ENCODE assay signal across 11 cellular contexts in genomic region chr6:156816505-156816904, GRCh38. TPM values are rescaled to one million over a fixed set of nuclear protein-coding genes. Genes with fewer than 3 reads are reported as not detected.
DNase-seq lines count a peak whose midpoint lies in the region; ATAC-seq, FAIRE-seq and TF ChIP-seq lines count a peak whose summit lies in the region.
"Had no signal": no experiment of that assay in that cellular context is flagged by ENCODE, and none has a peak within 500 bp of the region (broad histone marks: within the 10 kb centered on the region; RNA-seq: fewer than 3 reads in every experiment).

No MANE protein-coding gene starts in this region.

- no peak overlapping the region for H2AK5ac ChIP-seq in H9 (ENCODE audit: insufficient read length, low read length)

- H3K9me3 ChIP-seq in kidney (ENCODE audit: control insufficient read depth in 1 of 2, low read length in 2 of 2) (no peaks in the 10 kb centered on the region), psoas muscle (no peaks in the 10 kb centered on the region), H9 (ENCODE audit: control insufficient read depth, low read depth, low read length) (no peaks in the 10 kb centered on the region)

- intact Hi-C loops in kidney (cut with DNase I) (no loop called here), psoas muscle (cut with DNase I) (no loop called here)

- H3K9ac ChIP-seq in kidney (ENCODE audit: low read length in 2 of 2) = no peak overlapping the region
- H3K9ac ChIP-seq in H9 (ENCODE audit: extremely low read depth, insufficient read length, low read length) = no peak overlapping the region

- H3K18ac ChIP-seq in H9 (ENCODE audit: insufficient read length, low read depth, low read length) = no peak overlapping the region

- H3K27me3 ChIP-seq in psoas muscle (ENCODE audit: insufficient read depth in 3 of 3, low read length in 2 of 3) (no peaks in the 10 kb centered on the region), H9 (ENCODE audit: insufficient read depth, low read length) (no peaks in the 10 kb centered on the region)

- no peak overlapping the region for H4K8ac ChIP-seq in H9 (replicated peaks; ENCODE audit: insufficient read length, low read depth, low read length)

- no peak overlapping the region for H2AFZ ChIP-seq in H9 (ENCODE audit: low read length)

- H3K27me3 Mint-ChIP-seq in WTC11 (ENCODE audit: low read depth) = no peaks in the 10 kb centered on the region
- no peaks in the 10 kb centered on the region; the same call in 1 of the 2 replicates for H3K27me3 Mint-ChIP-seq in H9 (ENCODE audit: low read depth)
- H3K27me3 Mint-ChIP-seq: activated CD8-positive, alpha-beta T cell treated with anti-CD3 and anti-CD28 coated beads for 36 hours had no signal

- no peak overlapping the region for H2BK12ac ChIP-seq in H9 (ENCODE audit: insufficient read length, low read depth, low read length)

- POLR2A ChIA-PET in WTC11 (lab: Charles Lee) = no interaction called here

- H3K36me3 Mint-ChIP-seq in WTC11 (no peaks in the 10 kb centered on the region), H9 (ENCODE audit: insufficient read depth in 1 of 3, low read depth in 3 of 3) (no peaks in the 10 kb centered on the region; a peak in 1 of 7 replicates)

- peaks cover 34% of the 10 kb centered on the region; the same call in 1 of the 2 replicates for H3K79me2 ChIP-seq in H9 (ENCODE audit: insufficient read depth, low read length)

- H3K4ac ChIP-seq in H9 (ENCODE audit: low read depth, low read length) = no peak overlapping the region

- 37 to 57% (median 43%) methylated on average over 7 of the region's 7 CpGs for WGBS in psoas muscle, 3 donors
- WGBS in H9 (ENCODE audit: extremely low coverage, insufficient read length, low lambda C conversion rate) = no CpG with 5 or more reads among the region's 7 CpGs

- no peak overlapping the region for H3K4me2 ChIP-seq in H9 (ENCODE audit: insufficient read depth, insufficient read length, low read length)

- no peak overlapping the region for H4K5ac ChIP-seq in H9 (ENCODE audit: insufficient read length, low read depth, low read length)

- H3K4me3 ChIP-seq in kidney (ENCODE audit: low read length in 2 of 2) (no peak overlapping the region), psoas muscle (no peak overlapping the region)

- H3T11ph ChIP-seq in H9 (ENCODE audit: low read length) = no peak overlapping the region

- no peak overlapping the region for H3K4me3 Mint-ChIP-seq in WTC11
- H3K4me3 Mint-ChIP-seq in H9 = 0 out of 5 replicates have a peak overlapping the region, but pooled peaks of 1 of the 2 experiments have one; percentile 10
- H3K4me3 Mint-ChIP-seq: activated CD8-positive, alpha-beta T cell treated with anti-CD3 and anti-CD28 coated beads for 36 hours had no signal

- H2BK120ac ChIP-seq in H9 (ENCODE audit: low read depth, low read length, poor library complexity, severe bottlenecking) = no peak overlapping the region

- peak; percentile 27 for ATAC-seq in WTC11
- peak; percentile 91 to 99 (median 96) for ATAC-seq in psoas muscle
- no peak for ATAC-seq in HG03442 (IDR thresholded peaks at IDR 0.05; ENCODE audit: unreplicated experiment)

- peak; percentile 14 for FAIRE-seq in GM19239 (lab: Jason Lieb, UNC)
- no peak for FAIRE-seq in kidney (lab: Jason Lieb, UNC)
- FAIRE-seq: astrocyte had no signal

- peaks cover 8% of the 10 kb centered on the region for H3K79me1 ChIP-seq in H9 (ENCODE audit: insufficient read depth, low read depth, low read length, poor library complexity, severe bottlenecking)

- H4K91ac ChIP-seq in H9 (ENCODE audit: insufficient read length, low read depth, low read length) = no peak overlapping the region

- no peak overlapping the region for H3K23ac ChIP-seq in H9 (ENCODE audit: insufficient read length, low read depth, low read length)

- H3K27ac Mint-ChIP-seq in WTC11 (peak overlapping the region; percentile 46), H9 (peak overlapping the region in 1 of 3 experiments; percentile 70; a peak in 2 of 7 replicates)
- H3K27ac Mint-ChIP-seq: activated CD8-positive, alpha-beta T cell treated with anti-CD3 and anti-CD28 coated beads for 36 hours had no signal

- no peaks in the 10 kb centered on the region for H3K23me2 ChIP-seq in H9 (ENCODE audit: insufficient read length, low read depth, low read length, poor library complexity, severe bottlenecking)

- no peak overlapping the region for H3K14ac ChIP-seq in H9 (ENCODE audit: insufficient read depth, low read length)

- H3K9me3 Mint-ChIP-seq in WTC11 (no peaks in the 10 kb centered on the region), H9 (no peaks in the 10 kb centered on the region)
- H3K9me3 Mint-ChIP-seq: activated CD8-positive, alpha-beta T cell treated with anti-CD3 and anti-CD28 coated beads for 36 hours had no signal

- no peak overlapping the region for H2BK5ac ChIP-seq in H9 (ENCODE audit: insufficient read length, low read length)

- H3K4me1 ChIP-seq in kidney (ENCODE audit: control insufficient read depth in 1 of 2, insufficient read depth in 1 of 2, low read depth in 1 of 2, low read length in 2 of 2) (peaks cover 3 to 11% of the 10 kb centered on the region in 2 donors), psoas muscle (peaks cover 83% of the 10 kb centered on the region), H9 (ENCODE audit: insufficient read depth, low read length) (peaks cover 9% of the 10 kb centered on the region; the same call in 1 of the 2 replicates)

- H3K56ac ChIP-seq in H9 (ENCODE audit: insufficient read length, low read depth, low read length) = no peak overlapping the region

- DNase-seq in GM19239 (ENCODE audit: insufficient read length, low spot score) = no peak
- no peak for DNase-seq in WTC11 (ENCODE audit: low spot score)
- DNase-seq in kidney = peak; percentile 78
- DNase-seq in psoas muscle = peak; percentile 35 to 76
- DNase-seq in NCI-H2227 (lab: John Stamatoyannopoulos, UW; ENCODE audit: unreplicated experiment) = no peak
- no peak for DNase-seq in GM03348 (ENCODE audit: low spot score)
- DNase-seq in H9 = no peak
- DNase-seq: activated CD8-positive, alpha-beta T cell treated with anti-CD3 and anti-CD28 coated beads for 36 hours; stimulated activated CD4-positive, alpha-beta T cell treated with anti-CD3 and anti-CD28 coated beads, Interleukin-2, amount 100 ng/mL, for 24 hours had no signal

- peaks cover 59% of the 10 kb centered on the region for H3K4me1 Mint-ChIP-seq in WTC11
- peaks cover 40 to 62% of the 10 kb centered on the region in 2 experiments for H3K4me1 Mint-ChIP-seq in H9

- CTCF ChIA-PET in WTC11 (lab: Charles Lee) = no interaction called here

- TF ChIP-seq CTCF in WTC11 (IDR thresholded peaks at IDR 0.05) = no peak
- TF ChIP-seq CTCF in kidney (IDR thresholded peaks at IDR 0.05; ENCODE audit: borderline replicate concordance, extremely low read depth, insufficient read depth) = no peak
- TF ChIP-seq CTCF in psoas muscle (IDR thresholded peaks at IDR 0.05) = no peak
- TF ChIP-seq CTCF in H9 (conservative IDR thresholded peaks at IDR 0.05) = no peak

- H4K20me1 ChIP-seq in H9 (ENCODE audit: control insufficient read depth, insufficient read depth, insufficient read length) = no peaks in the 10 kb centered on the region

- H3K27ac ChIP-seq in kidney (ENCODE audit: low read depth in 2 of 2, low read length in 2 of 2) (peak overlapping the region in 1 of 2 donors; percentile 34), psoas muscle (peak overlapping the region; percentile 48), H9 (ENCODE audit: insufficient read length, low read depth, low read length) (no peak overlapping the region)

- no peaks in the 10 kb centered on the region for H3K36me3 ChIP-seq in kidney (ENCODE audit: control insufficient read depth in 1 of 2, insufficient read depth in 2 of 2, low read length in 2 of 2)
- H3K36me3 ChIP-seq in psoas muscle (ENCODE audit: insufficient read depth in 1 of 2, low read depth in 1 of 2) = no peaks in the 10 kb centered on the region

- H2BK15ac ChIP-seq in H9 (ENCODE audit: low read depth, low read length) = no peak overlapping the region

- H2BK20ac ChIP-seq in H9 (ENCODE audit: low read depth, low read length, poor library complexity, severe bottlenecking) = no peak overlapping the region

TF ChIP-seq in WTC11, 78 proteins besides CTCF, POLR2A, EP300 and RAD21 (continues in another document):
- TF ChIP-seq IRF1 (CRISPR knock-in tag; IDR thresholded peaks at IDR 0.05) (no peak), TEAD4 (CRISPR knock-in tag; IDR thresholded peaks at IDR 0.05) (no peak), NFYB (CRISPR knock-in tag; conservative IDR thresholded peaks at IDR 0.05; ENCODE audit: low read depth) (no peak), MLX (CRISPR knock-in tag; IDR thresholded peaks at IDR 0.05) (no peak)

RNA-seq across cellular contexts. Expression of gene ARID1B, which starts 39.3 kb away (rescaled TPM):
- total RNA-seq in WTC11 (2021) (53.8 to 60.3 TPM (median 55.9 TPM) in 3 replicates), kidney (110 TPM), psoas muscle (10 to 100 TPM; 53.1 to 61.1 (median 55.8) TPM), H9 (2021) (86.2 and 88.2 TPM in 2 replicates)
- polyA plus RNA-seq in kidney (ENCODE audit: insufficient read depth, low read depth, low replicate concordance) (16.4 TPM), psoas muscle (10 to 100 TPM in 2 of 3 donors, 1 to 10 TPM in 1; 8.1 to 29.2 (median 12.4) TPM)

Comparison
In these comparisons a context has a peak if more than half of its experiments do, and no peak if none do; other contexts are left out.
1. DNase-seq: peak in kidney (single experiment) and psoas muscle (2 of 2); none in GM19239 (single experiment), WTC11 (single experiment), NCI-H2227 (single experiment), GM03348 (single experiment) and H9 (single experiment).